ENCODE assay signal across 19 cellular contexts in genomic region chr2:234259440-234259839, GRCh38.
"Had no signal": no experiment of that assay in that cellular context is flagged by ENCODE, and none has a peak within 500 bp of the region (broad histone marks: within the 10 kb centered on the region; RNA-seq: fewer than 3 reads in every experiment).

No MANE protein-coding gene starts in this region.

- H3K4me3 ChIP-seq: adrenal gland, cardiac muscle cell, lung, psoas muscle, thoracic aorta, upper lobe of right lung had no signal

- H3K27me3 ChIP-seq: adrenal gland, cardiac muscle cell, upper lobe of right lung had no signal

- ATAC-seq: left lobe of liver, psoas muscle, right cardiac atrium, upper lobe of right lung had no signal

- FAIRE-seq: kidney had no signal

- DNase-seq: activated B cell treated with CpG ODN at 0.5 μM for 24 hours; activated CD4-positive, alpha-beta T cell treated with anti-CD3 and anti-CD28 coated beads for 4 hours; activated gamma-delta T cell treated with Interleukin-2 at 50 U/mL for 16 hours; activated T-cell treated with anti-CD3 and anti-CD28 coated beads for 4 hours; adrenal gland; foreskin melanocyte; hypothalamus; kidney; midbrain; psoas muscle; right cardiac atrium; stimulated activated CD4-positive, alpha-beta T cell treated with anti-CD3 and anti-CD28 coated beads, Interleukin-15, amount 100 ng/mL, for 24 hours; stimulated activated CD4-positive, alpha-beta T cell treated with anti-CD3 and anti-CD28 coated beads, Interleukin-4, amount 100 ng/mL, for 1 hour; T-helper 9 cell; upper lobe of right lung had no signal

- H3K9me3 ChIP-seq: adrenal gland, psoas muscle, thoracic aorta, upper lobe of right lung had no signal

- H3K4me1 ChIP-seq: adrenal gland, psoas muscle, upper lobe of right lung had no signal

- H3K36me3 ChIP-seq: adrenal gland, cardiac muscle cell, thoracic aorta, upper lobe of right lung had no signal

- H3K27ac ChIP-seq: adrenal gland, cardiac muscle cell, psoas muscle, thoracic aorta, upper lobe of right lung had no signal
